In the genomic region with DNA sequence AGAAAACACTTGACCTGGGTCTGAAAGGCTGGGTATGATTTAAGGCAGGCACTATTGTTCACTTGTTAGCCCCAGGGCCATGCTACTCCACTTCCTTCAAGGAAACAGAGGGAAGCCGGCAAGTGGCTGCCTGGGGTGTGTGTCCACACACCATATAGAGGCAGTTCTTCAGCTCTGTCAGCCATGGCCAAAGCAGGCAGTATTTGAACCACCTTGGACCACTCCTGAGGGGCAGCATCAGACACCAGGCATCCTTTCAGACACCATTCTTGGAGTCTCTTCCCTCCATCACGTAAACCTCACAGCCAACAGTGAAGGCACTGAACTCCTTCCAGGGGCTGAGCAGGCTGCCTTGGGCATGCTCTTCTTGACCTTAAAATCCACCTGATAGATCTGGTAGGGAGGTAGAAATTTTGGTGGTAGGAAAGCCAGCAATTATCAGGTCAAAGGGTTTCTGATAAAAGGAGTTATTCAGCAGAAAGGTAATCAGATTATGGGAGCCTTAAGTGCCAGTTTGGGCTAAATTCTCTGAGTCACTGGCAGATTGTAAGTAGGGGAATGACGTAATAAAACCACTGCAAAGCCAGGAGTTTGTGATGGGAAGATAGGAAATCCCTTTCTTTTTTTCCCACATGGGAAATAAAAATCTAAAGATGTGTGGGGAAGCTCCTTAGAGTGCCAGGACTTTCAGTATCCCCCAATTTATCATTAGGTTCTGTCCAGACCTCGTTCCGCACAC, we compare ENCODE assay signal across 8 cellular contexts. TPM values are rescaled to one million over a fixed set of nuclear protein-coding genes. Genes with fewer than 3 reads are reported as not detected.
DNase-seq lines count a peak whose midpoint lies in the region; ATAC-seq and TF ChIP-seq lines count a peak whose summit lies in the region.

No MANE protein-coding gene starts in this region.

- no peak overlapping the region for H3K4me3 ChIP-seq in AG10803 (ENCODE audit: low read length)
- no peak overlapping the region for H3K4me3 ChIP-seq in naive thymus-derived CD4-positive, alpha-beta T cell (ENCODE audit: low read length)

- peaks cover 0 to 11% (median 0%) of the 10 kb centered on the region in 3 experiments for H3K36me3 ChIP-seq in naive thymus-derived CD4-positive, alpha-beta T cell (ENCODE audit: control insufficient read depth in 2 of 3, insufficient read depth in 3 of 3, low read length in 3 of 3)

- H3K4me1 ChIP-seq in naive thymus-derived CD4-positive, alpha-beta T cell (ENCODE audit: control insufficient read depth in 2 of 2, insufficient read depth in 2 of 2, low read length in 2 of 2) = peaks cover 76 to 97% of the 10 kb centered on the region in 2 donors

- peak; percentile 68 for DNase-seq in AG10803 (ENCODE audit: low read depth)
- DNase-seq in LoVo (ENCODE audit: low spot score) = peak; percentile 55
- no peak for DNase-seq in central memory CD8-positive, alpha-beta T cell (ENCODE audit: low spot score in 2 of 2)
- no peak for DNase-seq in naive thymus-derived CD4-positive, alpha-beta T cell
- no peak for DNase-seq in COLO668 (lab: John Stamatoyannopoulos, UW; ENCODE audit: unreplicated experiment)
- no peak for DNase-seq in NCI-H2081 (lab: John Stamatoyannopoulos, UW)
- no peak for DNase-seq in activated CD4-positive, alpha-beta T cell treated with anti-CD3 and anti-CD28 coated beads for 4 hours

- no peaks in the 10 kb centered on the region for H3K9me3 Mint-ChIP-seq in central memory CD8-positive, alpha-beta T cell
- H3K9me3 Mint-ChIP-seq in naive thymus-derived CD4-positive, alpha-beta T cell = peaks cover 0 to 4% (median 0%) of the 10 kb centered on the region in 11 donors

- H3K4me1 Mint-ChIP-seq in central memory CD8-positive, alpha-beta T cell = peaks cover 69% of the 10 kb centered on the region
- H3K4me1 Mint-ChIP-seq in naive thymus-derived CD4-positive, alpha-beta T cell = peaks cover 67 to 100% (median 93%) of the 10 kb centered on the region in 7 donors

- H3K4me3 Mint-ChIP-seq in central memory CD8-positive, alpha-beta T cell = no peak overlapping the region
- H3K4me3 Mint-ChIP-seq in naive thymus-derived CD4-positive, alpha-beta T cell = peak overlapping the region; percentile 15 to 88 (median 61)

- peak overlapping the region; percentile 68 for H3K27ac ChIP-seq in naive thymus-derived CD4-positive, alpha-beta T cell (ENCODE audit: low read depth, low read length)

- POLR2A ChIA-PET in naive thymus-derived CD4-positive, alpha-beta T cell (lab: Charles Lee) = interaction anchor here (3.3 to 27.4 kb wide), 3 partner anchors 15 to 19 kb away, joined by 17 to 853 read pairs (median 26); partner anchors contain the start of gene TGFBR2

- no peaks in the 10 kb centered on the region for H3K9me3 ChIP-seq in naive thymus-derived CD4-positive, alpha-beta T cell (ENCODE audit: control insufficient read depth in 2 of 3, low read length in 3 of 3)

- H3K27me3 Mint-ChIP-seq in central memory CD8-positive, alpha-beta T cell = no peaks in the 10 kb centered on the region
- no peaks in the 10 kb centered on the region for H3K27me3 Mint-ChIP-seq in naive thymus-derived CD4-positive, alpha-beta T cell

- peak overlapping the region; percentile 82 for H3K27ac Mint-ChIP-seq in central memory CD8-positive, alpha-beta T cell (ENCODE audit: low read depth)
- H3K27ac Mint-ChIP-seq in naive thymus-derived CD4-positive, alpha-beta T cell = peak overlapping the region; percentile 84 to 98 (median 96)

- no peak for ATAC-seq in central memory CD8-positive, alpha-beta T cell (replicated peaks; ENCODE audit: extremely low read depth, poor library complexity, severe bottlenecking)
- ATAC-seq in naive thymus-derived CD4-positive, alpha-beta T cell = no peak
- ATAC-seq in HG03520 (IDR thresholded peaks at IDR 0.05; ENCODE audit: unreplicated experiment) = no peak

- intact Hi-C loops in naive thymus-derived CD4-positive, alpha-beta T cell (cut with micrococcal nuclease) = loop anchor here in 1 of 2 donors (5.0 to 10.0 kb wide), 2 partner anchors 402 to 514 kb away; no protein-coding TSS in a partner anchor

- peaks cover 36% of the 10 kb centered on the region for H3K36me3 Mint-ChIP-seq in central memory CD8-positive, alpha-beta T cell (ENCODE audit: insufficient read depth)
- H3K36me3 Mint-ChIP-seq in naive thymus-derived CD4-positive, alpha-beta T cell = peaks cover 14 to 48% (median 39%) of the 10 kb centered on the region in 5 donors

- CTCF ChIA-PET in naive thymus-derived CD4-positive, alpha-beta T cell (lab: Charles Lee) = no interaction called here

- no peak for TF ChIP-seq CTCF in AG10803 (conservative IDR thresholded peaks at IDR 0.05; ENCODE audit: low read length)

- no peaks in the 10 kb centered on the region for H3K27me3 ChIP-seq in naive thymus-derived CD4-positive, alpha-beta T cell (ENCODE audit: control insufficient read depth in 2 of 2, insufficient read depth in 2 of 2, low read length in 2 of 2)

RNA-seq across cellular contexts. Expression of gene TGFBR2, which starts 20.2 kb away (rescaled TPM):
- total RNA-seq in naive thymus-derived CD4-positive, alpha-beta T cell = 100 to 1,000 TPM in 4 of 5 experiments, 10 to 100 TPM in 1; 63.0 to 171 (median 155) TPM
- 100 to 1,000 TPM; 150 to 263 TPM for polyA plus RNA-seq in naive thymus-derived CD4-positive, alpha-beta T cell

Comparison
In these comparisons a context has a peak if more than half of its experiments do, and no peak if none do; other contexts are left out.
1. DNase-seq: peak in AG10803 (single experiment) and LoVo (single experiment); none in central memory CD8-positive, alpha-beta T cell (0 of 2), naive thymus-derived CD4-positive, alpha-beta T cell (0 of 9), COLO668 (single experiment), NCI-H2081 (0 of 2) and activated CD4-positive, alpha-beta T cell treated with anti-CD3 and anti-CD28 coated beads for 4 hours (0 of 2).